ENCODE assay signal across 2 cellular contexts in genomic region chr12:120095356-120096135, GRCh38.
TF ChIP-seq lines count a peak whose summit lies in the region.

No MANE protein-coding gene starts in this region.

TF ChIP-seq in IMR-90, 13 proteins besides CTCF, POLR2A, EP300 and RAD21:
- TF ChIP-seq USF2 (IDR thresholded peaks at IDR 0.05; ENCODE audit: low read depth, low read length) (no peak), MXI1 (IDR thresholded peaks at IDR 0.05; ENCODE audit: borderline replicate concordance, low read depth, low read length) (no peak), MAFK (IDR thresholded peaks at IDR 0.05; ENCODE audit: low read depth, low read length) (no peak), NFE2L2 (IDR thresholded peaks at IDR 0.05; ENCODE audit: low read depth, low read length) (no peak), CEBPB (IDR thresholded peaks at IDR 0.05; ENCODE audit: low read depth, low read length) (no peak), BHLHE40 (IDR thresholded peaks at IDR 0.05; ENCODE audit: low read depth, low read length) (no peak), RFX5 (IDR thresholded peaks at IDR 0.05; ENCODE audit: low read depth, low read length) (no peak), FOS (IDR thresholded peaks at IDR 0.05; ENCODE audit: low read depth, low read length) (no peak), MAZ (IDR thresholded peaks at IDR 0.05; ENCODE audit: borderline replicate concordance, low read depth, low read length) (no peak), SMC3 (IDR thresholded peaks at IDR 0.05; ENCODE audit: low read depth, low read length) (no peak), ELK1 (IDR thresholded peaks at IDR 0.05; ENCODE audit: borderline replicate concordance, low read depth, low read length) (no peak), CHD1 (IDR thresholded peaks at IDR 0.05; ENCODE audit: low read depth, low read length) (no peak), RCOR1 (IDR thresholded peaks at IDR 0.05; ENCODE audit: insufficient replicate concordance, low read length) (no peak)

TF ChIP-seq in H1, 55 proteins besides CTCF, POLR2A, EP300 and RAD21:
- TF ChIP-seq TAF7 (optimal IDR thresholded peaks at IDR 0.05; ENCODE audit: borderline replicate concordance, low read depth, low read length), result no peak
- no peak for TF ChIP-seq BCL11A (IDR thresholded peaks at IDR 0.05; ENCODE audit: low read depth in 2 of 2, low read length in 2 of 2)
- no peak for TF ChIP-seq RXRA (IDR thresholded peaks at IDR 0.05; ENCODE audit: insufficient read depth, low read depth, low read length)
- no peak for TF ChIP-seq CTBP2 (IDR thresholded peaks at IDR 0.05; ENCODE audit: borderline replicate concordance, insufficient read depth, insufficient read length, low read length)
- TF ChIP-seq TBP (IDR thresholded peaks at IDR 0.05; ENCODE audit: low read depth, low read length), result no peak
- TF ChIP-seq JUND (IDR thresholded peaks at IDR 0.05; ENCODE audit: low read length), result no peak
- no peak for TF ChIP-seq CREB1 (IDR thresholded peaks at IDR 0.05)
- TF ChIP-seq CHD2 (IDR thresholded peaks at IDR 0.05; ENCODE audit: low read length), result no peak
- TF ChIP-seq CHD7 (IDR thresholded peaks at IDR 0.05; ENCODE audit: insufficient replicate concordance, low read length), result no peak
- no peak for TF ChIP-seq ZNF274 (IDR thresholded peaks at IDR 0.05; ENCODE audit: borderline replicate concordance, extremely low read depth, low read length)
- no peak for TF ChIP-seq GTF2F1 (IDR thresholded peaks at IDR 0.05; ENCODE audit: borderline replicate concordance, low read depth, low read length)
TF ChIP-seq in H1: peak in this region for 0.
